In genomic region chr12:110531741-110532333, GRCh38 we compare ENCODE assay signal across 9 cellular contexts. TPM values are rescaled to one million over a fixed set of nuclear protein-coding genes. Genes with fewer than 3 reads are reported as not detected.
DNase-seq lines count a peak whose midpoint lies in the region; ATAC-seq and TF ChIP-seq lines count a peak whose summit lies in the region.
"Had no signal": no experiment of that assay in that cellular context is flagged by ENCODE, and none has a peak within 500 bp of the region (broad histone marks: within the 10 kb centered on the region; RNA-seq: fewer than 3 reads in every experiment).

No MANE protein-coding gene starts in this region.

- TF ChIP-seq CTCF in activated B cell treated with CpG ODN at 0.5 μM for 24 hours (IDR thresholded peaks at IDR 0.05), result no peak

- H3K9me3 Mint-ChIP-seq in activated CD4-positive, alpha-beta memory T cell treated with anti-CD3 and anti-CD28 coated beads for 36 hours, result no peaks in the 10 kb centered on the region
- no peaks in the 10 kb centered on the region for H3K9me3 Mint-ChIP-seq in activated CD4-positive, alpha-beta memory T cell treated with anti-CD3 and anti-CD28 coated beads, Interleukin-2, amount 10 ng/mL, durations not matched to agents 7 days and 5 days
- H3K9me3 Mint-ChIP-seq in activated B cell treated with CpG ODN at 0.5 μM for 24 hours, result no peaks in the 10 kb centered on the region
- no peaks in the 10 kb centered on the region for H3K9me3 Mint-ChIP-seq in naive thymus-derived CD8-positive, alpha-beta T cell

- H3K27me3 Mint-ChIP-seq in activated CD4-positive, alpha-beta memory T cell treated with anti-CD3 and anti-CD28 coated beads for 36 hours, result no peaks in the 10 kb centered on the region
- no peaks in the 10 kb centered on the region for H3K27me3 Mint-ChIP-seq in activated CD4-positive, alpha-beta memory T cell treated with anti-CD3 and anti-CD28 coated beads, Interleukin-2, amount 10 ng/mL, durations not matched to agents 7 days and 5 days
- H3K27me3 Mint-ChIP-seq in activated B cell treated with CpG ODN at 0.5 μM for 24 hours, result no peaks in the 10 kb centered on the region
- no peaks in the 10 kb centered on the region for H3K27me3 Mint-ChIP-seq in naive thymus-derived CD8-positive, alpha-beta T cell

- H3K4me1 Mint-ChIP-seq in activated CD4-positive, alpha-beta memory T cell treated with anti-CD3 and anti-CD28 coated beads for 36 hours (ENCODE audit: low read depth), result peaks cover 30% of the 10 kb centered on the region
- peaks cover 17% of the 10 kb centered on the region for H3K4me1 Mint-ChIP-seq in activated CD4-positive, alpha-beta memory T cell treated with anti-CD3 and anti-CD28 coated beads, Interleukin-2, amount 10 ng/mL, durations not matched to agents 7 days and 5 days
- peaks cover 21% of the 10 kb centered on the region for H3K4me1 Mint-ChIP-seq in activated B cell treated with CpG ODN at 0.5 μM for 24 hours
- peaks cover 0 to 7% (median 7%) of the 10 kb centered on the region in 4 donors for H3K4me1 Mint-ChIP-seq in naive thymus-derived CD8-positive, alpha-beta T cell

- POLR2A ChIA-PET in activated CD4-positive, alpha-beta memory T cell treated with anti-CD3 and anti-CD28 coated beads for 36 hours (lab: Charles Lee), result interaction anchor here (0.9 to 1.3 kb wide), 2 partner anchors 11 to 53 kb away, joined by 3 read pairs; no protein-coding TSS in a partner anchor
- POLR2A ChIA-PET in activated CD4-positive, alpha-beta memory T cell treated with anti-CD3 and anti-CD28 coated beads, Interleukin-2, amount 10 ng/mL, durations not matched to agents 7 days and 5 days (lab: Charles Lee), result interaction anchor here (0.6 to 0.9 kb wide), 2 partner anchors 19 to 64 kb away, joined by 3 read pairs; partner anchors contain the start of genes FAM216A and GPN3
- POLR2A ChIA-PET in activated B cell treated with CpG ODN at 0.5 μM for 24 hours (lab: Charles Lee), result interaction anchor here (0.6 to 1.1 kb wide), 6 partner anchors 12 to 627 kb away, joined by 3 to 4 read pairs (median 3); partner anchors contain the start of genes ARPC3, FAM216A, GPN3 and RAD9B
- POLR2A ChIA-PET in naive thymus-derived CD8-positive, alpha-beta T cell (lab: Charles Lee), result interaction anchor here (0.6 kb wide), 1 partner anchor 82 kb away, joined by 3 read pairs; no protein-coding TSS in a partner anchor

- no peak for DNase-seq in activated CD4-positive, alpha-beta memory T cell treated with anti-CD3 and anti-CD28 coated beads for 36 hours
- DNase-seq in activated CD4-positive, alpha-beta memory T cell treated with anti-CD3 and anti-CD28 coated beads, Interleukin-2, amount 10 ng/mL, durations not matched to agents 7 days and 5 days, result no peak
- DNase-seq in activated B cell treated with CpG ODN at 0.5 μM for 24 hours (no peak), UCSD-AML1 (lab: John Stamatoyannopoulos, UW; ENCODE audit: unreplicated experiment) (no peak), NCI-H2081 (lab: John Stamatoyannopoulos, UW) (no peak)
- DNase-seq in naive thymus-derived CD8-positive, alpha-beta T cell, result no peak
- DNase-seq in activated CD4-positive, CD25-positive, alpha-beta regulatory T cell (lab: John Stamatoyannopoulos, UW), result no peak
- DNase-seq: right cardiac atrium had no signal

- intact Hi-C loops in activated CD4-positive, alpha-beta memory T cell treated with anti-CD3 and anti-CD28 coated beads for 36 hours (cut with micrococcal nuclease), result loop anchor here (1.0 kb wide), 1 partner anchor 11 kb away; no protein-coding TSS in a partner anchor
- intact Hi-C loops in activated B cell treated with CpG ODN at 0.5 μM for 24 hours (cut with micrococcal nuclease), result no loop called here

- CTCF ChIA-PET in activated CD4-positive, alpha-beta memory T cell treated with anti-CD3 and anti-CD28 coated beads for 36 hours (lab: Charles Lee), result interaction anchor here (0.6 to 2.2 kb wide), 7 partner anchors 10 to 70 kb away, joined by 3 to 12 read pairs (median 4); partner anchors contain the start of gene FAM216A
- CTCF ChIA-PET in activated CD4-positive, alpha-beta memory T cell treated with anti-CD3 and anti-CD28 coated beads, Interleukin-2, amount 10 ng/mL, durations not matched to agents 7 days and 5 days (lab: Charles Lee), result interaction anchor here (0.6 to 2.1 kb wide), 8 partner anchors 11 to 82 kb away, joined by 3 to 7 read pairs (median 4); partner anchors contain the start of genes ARPC3 and FAM216A
- CTCF ChIA-PET in activated B cell treated with CpG ODN at 0.5 μM for 24 hours (lab: Charles Lee), result interaction anchor here (1.4 to 3.8 kb wide), 2 partner anchors 69 to 82 kb away, joined by 3 to 21 read pairs; partner anchors contain the start of gene ARPC3

- peak; percentile 66 for ATAC-seq in HG02884 (IDR thresholded peaks at IDR 0.05; ENCODE audit: unreplicated experiment)
- ATAC-seq in activated B cell treated with CpG ODN at 0.5 μM for 24 hours (ENCODE audit: low read depth), result peak; percentile 49
- ATAC-seq in naive thymus-derived CD8-positive, alpha-beta T cell, result peak in 1 of 2 donors; percentile 29

- no peak overlapping the region for H3K4me3 Mint-ChIP-seq in activated CD4-positive, alpha-beta memory T cell treated with anti-CD3 and anti-CD28 coated beads for 36 hours
- no peak overlapping the region for H3K4me3 Mint-ChIP-seq in activated CD4-positive, alpha-beta memory T cell treated with anti-CD3 and anti-CD28 coated beads, Interleukin-2, amount 10 ng/mL, durations not matched to agents 7 days and 5 days
- peak overlapping the region; percentile 44 for H3K4me3 Mint-ChIP-seq in activated B cell treated with CpG ODN at 0.5 μM for 24 hours
- H3K4me3 Mint-ChIP-seq in naive thymus-derived CD8-positive, alpha-beta T cell, result no peak overlapping the region

- H3K27ac Mint-ChIP-seq in activated CD4-positive, alpha-beta memory T cell treated with anti-CD3 and anti-CD28 coated beads for 36 hours, result peak overlapping the region; percentile 1
- H3K27ac Mint-ChIP-seq in activated CD4-positive, alpha-beta memory T cell treated with anti-CD3 and anti-CD28 coated beads, Interleukin-2, amount 10 ng/mL, durations not matched to agents 7 days and 5 days, result no peak overlapping the region
- peak overlapping the region; percentile 65 for H3K27ac Mint-ChIP-seq in activated B cell treated with CpG ODN at 0.5 μM for 24 hours
- peak overlapping the region in 6 of 10 donors; percentile 11 to 68 (median 27) for H3K27ac Mint-ChIP-seq in naive thymus-derived CD8-positive, alpha-beta T cell

- H3K36me3 Mint-ChIP-seq in activated CD4-positive, alpha-beta memory T cell treated with anti-CD3 and anti-CD28 coated beads for 36 hours, result peaks cover 31% of the 10 kb centered on the region
- peaks cover 42% of the 10 kb centered on the region for H3K36me3 Mint-ChIP-seq in activated CD4-positive, alpha-beta memory T cell treated with anti-CD3 and anti-CD28 coated beads, Interleukin-2, amount 10 ng/mL, durations not matched to agents 7 days and 5 days (ENCODE audit: low read depth)
- H3K36me3 Mint-ChIP-seq in activated B cell treated with CpG ODN at 0.5 μM for 24 hours (ENCODE audit: low read depth), result peaks cover 58% of the 10 kb centered on the region
- peaks cover 0 to 49% (median 13%) of the 10 kb centered on the region in 3 donors for H3K36me3 Mint-ChIP-seq in naive thymus-derived CD8-positive, alpha-beta T cell

RNA-seq across cellular contexts. Expression of gene RAD9B, which starts 29.7 kb away (rescaled TPM):
- 1 to 10 TPM; 1.1 to 2.7 TPM for total RNA-seq in activated CD4-positive, alpha-beta memory T cell treated with anti-CD3 and anti-CD28 coated beads for 36 hours
- total RNA-seq in activated CD4-positive, alpha-beta memory T cell treated with anti-CD3 and anti-CD28 coated beads, Interleukin-2, amount 10 ng/mL, durations not matched to agents 7 days and 5 days, result 1 to 10 TPM; 1.1 to 2.0 TPM
- total RNA-seq in activated B cell treated with CpG ODN at 0.5 μM for 24 hours, result 1.2 and 1.3 TPM in 2 replicates
- total RNA-seq in naive thymus-derived CD8-positive, alpha-beta T cell, result 1 to 10 TPM; 2.7 to 3.8 TPM
- 1 to 10 TPM in 2 of 3 donors, under 1 TPM in 1; 0.89 to 1.3 (median 1.0) TPM for polyA plus RNA-seq in naive thymus-derived CD8-positive, alpha-beta T cell

RNA-seq across cellular contexts. Expression of gene VPS29, which starts 29.9 kb away (rescaled TPM):
- total RNA-seq in activated CD4-positive, alpha-beta memory T cell treated with anti-CD3 and anti-CD28 coated beads for 36 hours, result 100 to 1,000 TPM; 100 to 106 TPM
- 100 to 1,000 TPM; 129 to 137 TPM for total RNA-seq in activated CD4-positive, alpha-beta memory T cell treated with anti-CD3 and anti-CD28 coated beads, Interleukin-2, amount 10 ng/mL, durations not matched to agents 7 days and 5 days
- total RNA-seq in activated B cell treated with CpG ODN at 0.5 μM for 24 hours, result 99.6 and 117 TPM in 2 replicates
- 100 to 1,000 TPM; 126 to 130 TPM for total RNA-seq in naive thymus-derived CD8-positive, alpha-beta T cell
- 100 to 1,000 TPM; 128 to 167 (median 167) TPM for polyA plus RNA-seq in naive thymus-derived CD8-positive, alpha-beta T cell

RNA-seq across cellular contexts. Expression of gene PPTC7, which starts 51.3 kb away (rescaled TPM):
- 10 to 100 TPM; 36.9 to 37.0 TPM for total RNA-seq in activated CD4-positive, alpha-beta memory T cell treated with anti-CD3 and anti-CD28 coated beads for 36 hours
- 10 to 100 TPM; 31.5 to 31.8 TPM for total RNA-seq in activated CD4-positive, alpha-beta memory T cell treated with anti-CD3 and anti-CD28 coated beads, Interleukin-2, amount 10 ng/mL, durations not matched to agents 7 days and 5 days
- 34.5 and 40.8 TPM in 2 replicates for total RNA-seq in activated B cell treated with CpG ODN at 0.5 μM for 24 hours
- 10 to 100 TPM; 34.4 to 34.8 TPM for total RNA-seq in naive thymus-derived CD8-positive, alpha-beta T cell
- polyA plus RNA-seq in naive thymus-derived CD8-positive, alpha-beta T cell, result 10 to 100 TPM in 1 of 3 donors, 1 to 10 TPM in 2; 7.6 to 10.2 (median 9.6) TPM
